15 cellular contexts compared by ENCODE assay signal in the genomic region with DNA sequence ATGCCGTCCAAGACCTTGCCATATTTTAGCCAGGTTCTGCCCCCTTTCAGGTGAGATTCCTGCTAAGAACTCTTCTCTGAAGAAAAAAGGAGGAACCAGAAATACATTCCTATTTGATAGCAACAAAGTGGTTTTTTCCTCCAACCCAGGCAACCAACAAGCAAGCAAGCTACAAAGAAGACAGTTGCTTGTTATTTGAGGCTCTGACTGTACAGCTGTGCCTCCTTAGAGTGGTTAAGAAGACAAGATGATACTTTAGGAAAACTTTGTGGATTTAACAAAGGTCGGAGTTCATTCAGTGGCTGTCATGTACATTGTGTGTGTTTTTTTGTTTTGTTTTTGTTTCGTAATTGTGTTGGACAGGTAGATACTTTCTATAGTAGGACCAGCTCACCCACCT. TPM values are rescaled to one million over a fixed set of nuclear protein-coding genes. Genes with fewer than 3 reads are reported as not detected.
DNase-seq lines count a peak whose midpoint lies in the region; ATAC-seq and TF ChIP-seq lines count a peak whose summit lies in the region.
"Had no signal": no experiment of that assay in that cellular context is flagged by ENCODE, and none has a peak within 500 bp of the region (broad histone marks: within the 10 kb centered on the region; RNA-seq: fewer than 3 reads in every experiment).

No MANE protein-coding gene starts in this region.

- ATAC-seq in IMR-90 (ENCODE audit: low read depth) (no peak), GM19035 (IDR thresholded peaks at IDR 0.05; ENCODE audit: unreplicated experiment) (no peak), HG03432 (IDR thresholded peaks at IDR 0.05; ENCODE audit: unreplicated experiment) (no peak)
- ATAC-seq: activated T-cell treated with anti-CD3 and anti-CD28 coated beads, Interleukin-2, amount 50 U/mL, for 4 hours; esophagus mucosa had no signal

- peaks cover 17 to 77% of the 10 kb centered on the region in 2 experiments; a peak in 3 of 4 replicates for H3K79me1 ChIP-seq in IMR-90 (ENCODE audit: low read depth in 1 of 2, low read length in 2 of 2)

- H4K5ac ChIP-seq in IMR-90 (ENCODE audit: low read depth, low read length): no peak overlapping the region; the same call in 1 of the 2 replicates

- H2BK15ac ChIP-seq in IMR-90 (ENCODE audit: low read depth, low read length): peak overlapping the region; percentile 51; the same call in 1 of the 3 replicates

- no peak for TF ChIP-seq POLR2A in IMR-90 (IDR thresholded peaks at IDR 0.05; ENCODE audit: low read depth, low read length)

- intact Hi-C loops in IMR-90 (cut with micrococcal nuclease) (no loop called here), MCF 10A (cut with micrococcal nuclease) (no loop called here)

- 80% methylated on average over 1 of the region's 3 CpGs; no CpG with 5 or more reads in 1 of the 2 experiments for WGBS in IMR-90 (ENCODE audit: extremely low coverage in 2 of 2, insufficient read length in 1 of 2), 2 experiments
- 100% methylated on average over 1 of the region's 3 CpGs; no CpG with 5 or more reads in 1 of the 2 experiments for WGBS in mesodermal cell (ENCODE audit: insufficient coverage in 2 of 2), 2 experiments

- H2BK5ac ChIP-seq in IMR-90 (ENCODE audit: low read depth, low read length, poor library complexity, severe bottlenecking): peak overlapping the region; percentile 35

- peak overlapping the region; percentile 70 for H3K14ac ChIP-seq in IMR-90 (replicated peaks; ENCODE audit: low read depth, low read length)

- no peaks in the 10 kb centered on the region for H3K9me3 ChIP-seq in IMR-90 (ENCODE audit: control insufficient read depth, insufficient read depth, low read length)
- H3K9me3 ChIP-seq in mesodermal cell (ENCODE audit: control insufficient read depth, low read length): no peaks in the 10 kb centered on the region
- H3K9me3 ChIP-seq in stomach smooth muscle (ENCODE audit: control insufficient read depth in 2 of 2, low read length in 2 of 2): no peaks in the 10 kb centered on the region
- H3K9me3 ChIP-seq in HAP-1: no peaks in the 10 kb centered on the region
- H3K9me3 ChIP-seq: colonic mucosa had no signal

- H3K4me3 ChIP-seq in IMR-90 (ENCODE audit: insufficient read depth, low read depth, low read length) (no peak overlapping the region), mesodermal cell (ENCODE audit: extremely low read depth, insufficient read depth, low read length, poor library complexity, severe bottlenecking) (no peak overlapping the region), stomach smooth muscle (ENCODE audit: low read length in 2 of 2) (no peak overlapping the region), HAP-1 (no peak overlapping the region)
- H3K4me3 ChIP-seq: colonic mucosa had no signal

- no peak overlapping the region for H3K56ac ChIP-seq in IMR-90 (ENCODE audit: extremely low read depth, insufficient read depth, low read length)

- peaks cover 90% of the 10 kb centered on the region for H4K20me1 ChIP-seq in IMR-90 (ENCODE audit: insufficient read depth, low read length)

- H2BK120ac ChIP-seq in IMR-90 (ENCODE audit: low read depth, low read length): no peak overlapping the region

- peaks cover 13% of the 10 kb centered on the region for H3K36me3 Mint-ChIP-seq in MCF 10A (ENCODE audit: insufficient read depth, unreplicated experiment)

- peaks cover 70% of the 10 kb centered on the region for H3K4me1 Mint-ChIP-seq in MCF 10A (ENCODE audit: insufficient read depth, unreplicated experiment)

- no peak overlapping the region for H3K4me3 Mint-ChIP-seq in MCF 10A (ENCODE audit: unreplicated experiment)
- H3K4me3 Mint-ChIP-seq: activated CD4-positive, alpha-beta T cell treated with anti-CD3 and anti-CD28 coated beads, Interleukin-2, amount 10 ng/mL, durations not matched to agents 24 days and 14 days; activated T-cell treated with anti-CD3 and anti-CD28 coated beads, Interleukin-2, amount 50 U/mL, for 4 hours had no signal

- peak overlapping the region; percentile 94 for H3K27ac Mint-ChIP-seq in MCF 10A (ENCODE audit: low read depth, unreplicated experiment)
- H3K27ac Mint-ChIP-seq: activated CD4-positive, alpha-beta T cell treated with anti-CD3 and anti-CD28 coated beads, Interleukin-2, amount 10 ng/mL, durations not matched to agents 24 days and 14 days had no signal

- no peak overlapping the region for H2AK9ac ChIP-seq in IMR-90 (replicated peaks; ENCODE audit: low read depth, low read length, poor library complexity)

- TF ChIP-seq CTCF in IMR-90 (conservative IDR thresholded peaks at IDR 0.05; ENCODE audit: low read depth, low read length) (no peak), MCF 10A (IDR thresholded peaks at IDR 0.05; ENCODE audit: unreplicated experiment) (no peak)

- peak overlapping the region in 1 of 2 experiments; percentile 49; a peak in 2 of 4 replicates for H4K8ac ChIP-seq in IMR-90 (ENCODE audit: low read depth in 2 of 2, low read length in 2 of 2)

- no peaks in the 10 kb centered on the region for H3K27me3 Mint-ChIP-seq in MCF 10A (ENCODE audit: insufficient read depth, unreplicated experiment)

- in situ Hi-C loops in IMR-90 (cut with MboI; ENCODE audit: low sequenced_read_pairs): no loop called here
- in situ Hi-C loops in HAP-1 (cut with MboI; ENCODE audit: low sequenced_read_pairs): loop anchor here (25.0 kb wide), 1 partner anchor 191 kb away; no protein-coding TSS in a partner anchor

- DNase-seq in IMR-90 (no peak), MCF 10A (ENCODE audit: unreplicated experiment) (no peak), HAP-1 (ENCODE audit: low spot score in 2 of 2) (no peak), epidermal melanocyte (ENCODE audit: insufficient read length, low spot score) (no peak)
- DNase-seq: activated CD4-positive, alpha-beta T cell treated with anti-CD3 and anti-CD28 coated beads, Interleukin-2, amount 10 ng/mL, durations not matched to agents 24 days and 14 days; activated T-cell treated with anti-CD3 and anti-CD28 coated beads, Interleukin-2, amount 50 U/mL, for 4 hours; colonic mucosa; MM.1S; NCI-H774; stimulated activated CD4-positive, alpha-beta T cell treated with anti-CD3 and anti-CD28 coated beads, Interleukin-15, amount 100 ng/mL, for 24 hours had no signal

- dilution Hi-C loops in IMR-90 (cut with HindIII; ENCODE audit: low sequenced_read_pairs, unreplicated experiment): loop anchor here (25.0 kb wide), 1 partner anchor 191 kb away; no protein-coding TSS in a partner anchor

- H3K23ac ChIP-seq in IMR-90 (ENCODE audit: low read depth, low read length): peak overlapping the region; percentile 34

- H3K27me3 ChIP-seq in IMR-90 (ENCODE audit: control insufficient read depth, insufficient read depth, low read length): no peaks in the 10 kb centered on the region
- no peaks in the 10 kb centered on the region for H3K27me3 ChIP-seq in stomach smooth muscle (ENCODE audit: control insufficient read depth in 1 of 2, insufficient read depth in 2 of 2, low read length in 2 of 2)
- H3K27me3 ChIP-seq in HAP-1 (ENCODE audit: low read depth): no peaks in the 10 kb centered on the region
- H3K27me3 ChIP-seq: colonic mucosa had no signal

- POLR2A ChIA-PET in IMR-90 (lab: Charles Lee; ENCODE audit: unreplicated experiment): no interaction called here
- POLR2A ChIA-PET in MCF 10A (lab: Yijun Ruan, JAX): interaction anchor here (0.8 to 11.2 kb wide), 5 partner anchors 9 to 28 kb away, joined by 3 to 248 read pairs (median 4); no protein-coding TSS in a partner anchor

- H3K9ac ChIP-seq in IMR-90 (ENCODE audit: low read depth, low read length) (0 out of 2 replicates have a peak overlapping the region, but pooled peaks have one; percentile 5), stomach smooth muscle (ENCODE audit: low read length in 2 of 2) (no peak overlapping the region)

- no peak overlapping the region for H4K91ac ChIP-seq in IMR-90 (ENCODE audit: insufficient read depth, low read depth, low read length)

- H3K27ac ChIP-seq in IMR-90 (ENCODE audit: insufficient read depth, low read length) (0 out of 2 replicates have a peak overlapping the region, but pooled peaks have one; percentile 22), mesodermal cell (ENCODE audit: low read depth, low read length, severe bottlenecking) (peak overlapping the region; percentile 99), stomach smooth muscle (ENCODE audit: low read length) (peak overlapping the region; percentile 63)
- H3K27ac ChIP-seq: colonic mucosa had no signal

- H3K18ac ChIP-seq in IMR-90 (ENCODE audit: low read depth, low read length): peak overlapping the region; percentile 51

- no peak overlapping the region for H3K4me2 ChIP-seq in IMR-90 (ENCODE audit: low read depth, low read length)

- H2AK5ac ChIP-seq in IMR-90 (ENCODE audit: low read depth, low read length): peak overlapping the region; percentile 58

- no peak for TF ChIP-seq RAD21 in IMR-90 (IDR thresholded peaks at IDR 0.05; ENCODE audit: low read length)

- CTCF ChIA-PET in IMR-90 (lab: Yijun Ruan, JAX) (no interaction called here), MCF 10A (lab: Yijun Ruan, JAX) (interaction anchor here (0.7 kb wide), 1 partner anchor 57 kb away, joined by 3 read pairs; no protein-coding TSS in a partner anchor)

- H3K36me3 ChIP-seq in IMR-90 (ENCODE audit: control insufficient read depth, insufficient read depth, low read length) (no peaks in the 10 kb centered on the region; the same call in 1 of the 2 replicates), mesodermal cell (ENCODE audit: control insufficient read depth, insufficient read depth, low read length) (peaks cover 4% of the 10 kb centered on the region), stomach smooth muscle (ENCODE audit: control insufficient read depth in 2 of 2, insufficient read depth in 2 of 2, low read length in 2 of 2) (no peaks in the 10 kb centered on the region), HAP-1 (replicated peaks) (no peaks in the 10 kb centered on the region)
- H3K36me3 ChIP-seq: colonic mucosa had no signal

- H3K9me3 Mint-ChIP-seq in MCF 10A (ENCODE audit: unreplicated experiment): no peaks in the 10 kb centered on the region
- H3K9me3 Mint-ChIP-seq: activated CD4-positive, alpha-beta T cell treated with anti-CD3 and anti-CD28 coated beads, Interleukin-2, amount 10 ng/mL, durations not matched to agents 24 days and 14 days; activated T-cell treated with anti-CD3 and anti-CD28 coated beads, Interleukin-2, amount 50 U/mL, for 4 hours had no signal

- H2BK20ac ChIP-seq in IMR-90 (ENCODE audit: low read depth, low read length): peak overlapping the region; percentile 10; the same call in 1 of the 2 replicates

- H3K4me1 ChIP-seq in IMR-90 (ENCODE audit: control insufficient read depth, insufficient read depth, low read length): peaks cover 42% of the 10 kb centered on the region
- peaks cover 93% of the 10 kb centered on the region for H3K4me1 ChIP-seq in mesodermal cell (ENCODE audit: control insufficient read depth, insufficient read depth, low read length, poor library complexity, severe bottlenecking)
- H3K4me1 ChIP-seq in stomach smooth muscle (ENCODE audit: control insufficient read depth, insufficient read depth, low read length): peaks cover 40% of the 10 kb centered on the region
- peaks cover 61% of the 10 kb centered on the region for H3K4me1 ChIP-seq in HAP-1

- H3K9me1 ChIP-seq in IMR-90 (ENCODE audit: insufficient read depth, low read length): peaks cover 29% of the 10 kb centered on the region

- BruUV-seq in IMR-90 (replicated peaks; lab: Mats Ljungman, UMichigan) (no TSS peak), MCF 10A (replicated peaks; lab: Mats Ljungman, UMichigan) (no TSS peak)

- H2AFZ ChIP-seq in IMR-90 (replicated peaks; ENCODE audit: low read length, poor library complexity): no peak overlapping the region

- H3K4ac ChIP-seq in IMR-90 (ENCODE audit: low read depth, low read length): peak overlapping the region; percentile 17; the same call in 1 of the 2 replicates

RNA-seq across cellular contexts. Expression of a gene that starts 21.7 kb away (rescaled TPM):
- 69.2 and 95.5 TPM in 2 replicates for total RNA-seq in IMR-90 (2012; rRNA removed)
- polyA plus RNA-seq in IMR-90 (2012; rRNA removed): 45.4 and 51.8 TPM in 2 replicates
- polyA plus RNA-seq in IMR-90 (2012; cell fraction: cytosol; rRNA removed): 15.4 and 16.1 TPM in 2 replicates
- polyA plus RNA-seq in IMR-90 (2012; cell fraction: nucleus; rRNA removed; ENCODE audit: low replicate concordance): 38.7 and 130 TPM in 2 replicates
- 91.0 and 123 TPM in 2 replicates for total RNA-seq in MCF 10A (2022)
- polyA plus RNA-seq in mesodermal cell (2013, experiment 1 of 2): 136 TPM
- 133 TPM for polyA plus RNA-seq in mesodermal cell (2013, experiment 2 of 2)

Comparison
In these comparisons a context has a peak if more than half of its experiments do, and no peak if none do; other contexts are left out.
1. H3K27ac ChIP-seq: peak in every context shown above with its lines; median percentile 99 in mesodermal cell; 63 in stomach smooth muscle; 22 in IMR-90.